Comparison of ENCODE assay signal across 13 cellular contexts in genomic region chr5:74632947-74633356, GRCh38. TPM values are rescaled to one million over a fixed set of nuclear protein-coding genes. Genes with fewer than 3 reads are reported as not detected.
DNase-seq lines count a peak whose midpoint lies in the region; ATAC-seq, FAIRE-seq and TF ChIP-seq lines count a peak whose summit lies in the region.
"Had no signal": no experiment of that assay in that cellular context is flagged by ENCODE, and none has a peak within 500 bp of the region (broad histone marks: within the 10 kb centered on the region; RNA-seq: fewer than 3 reads in every experiment).

No MANE protein-coding gene starts in this region.

- peaks cover 4% of the 10 kb centered on the region for H3K9me3 Mint-ChIP-seq in type B pancreatic cell
- H3K9me3 Mint-ChIP-seq: stimulated activated naive CD8-positive, alpha-beta T cell treated with anti-CD3 and anti-CD28 coated beads, Interleukin-15, amount 100 ng/mL, for 72 hours had no signal

- no peak overlapping the region for H3K4me3 ChIP-seq in body of pancreas
- H3K4me3 ChIP-seq in keratinocyte (ENCODE audit: control insufficient read depth in 2 of 3, extremely low read depth in 1 of 3, insufficient read depth in 2 of 3, low read depth in 1 of 3, low read length in 3 of 3), result peak overlapping the region in 1 of 3 experiments; percentile 15

- peaks cover 68% of the 10 kb centered on the region for H3K79me2 ChIP-seq in keratinocyte (ENCODE audit: control insufficient read depth, insufficient read depth, low read length)

- H3K27me3 ChIP-seq in body of pancreas (no peaks in the 10 kb centered on the region), keratinocyte (ENCODE audit: control insufficient read depth, extremely low read depth, insufficient read depth, low read length) (no peaks in the 10 kb centered on the region)

- dilution Hi-C loops in keratinocyte (cut with MboI; ENCODE audit: extremely low pct_ligation_motif_present, low sequenced_read_pairs), result no loop called here

- H4K20me1 ChIP-seq in keratinocyte (ENCODE audit: control insufficient read depth, extremely low read depth, insufficient read depth, low read length), result peaks cover 50% of the 10 kb centered on the region

- no peaks in the 10 kb centered on the region for H3K9me3 ChIP-seq in body of pancreas
- no peaks in the 10 kb centered on the region for H3K9me3 ChIP-seq in keratinocyte (ENCODE audit: control insufficient read depth, low read depth, low read length)

- H3K4me1 ChIP-seq in body of pancreas (peaks cover 45% of the 10 kb centered on the region), keratinocyte (ENCODE audit: control insufficient read depth, extremely low read depth, insufficient read depth, low read length) (peaks cover 74% of the 10 kb centered on the region)

- H3K36me3 ChIP-seq in body of pancreas (replicated peaks in 1 of 2; ENCODE audit: insufficient read depth in 1 of 2, low read depth in 2 of 2), result no peaks in the 10 kb centered on the region
- peaks cover 44 to 57% of the 10 kb centered on the region in 2 experiments for H3K36me3 ChIP-seq in keratinocyte (ENCODE audit: control insufficient read depth in 2 of 2, extremely low read depth in 1 of 2, insufficient read depth in 2 of 2, low read length in 2 of 2)

- H3K36me3 Mint-ChIP-seq in type B pancreatic cell, result peaks cover 69% of the 10 kb centered on the region

- peak; percentile 46 for FAIRE-seq in keratinocyte (lab: Jason Lieb, UNC)
- FAIRE-seq: G401.6 had no signal

- intact Hi-C loops in body of pancreas (cut with DNase I), result no loop called here

- peak; percentile 23 for DNase-seq in NCI-H82 (lab: John Stamatoyannopoulos, UW)
- no peak for DNase-seq in NCI-H82 treated with DMSO at 0.1 percent for 48 hours (lab: John Stamatoyannopoulos, UW; ENCODE audit: unreplicated experiment)
- no peak for DNase-seq in body of pancreas
- DNase-seq in keratinocyte (ENCODE audit: low read depth, low spot score), result no peak
- no peak for DNase-seq in type B pancreatic cell (ENCODE audit: extremely low spot score, unreplicated experiment)
- no peak for DNase-seq in activated naive CD4-positive, alpha-beta T cell treated with anti-CD3 and anti-CD28 coated beads, Interleukin-2, amount 50 U/mL, for 16 hours
- no peak for DNase-seq in cerebellum (ENCODE audit: low spot score)
- DNase-seq in NCI-H1436 (lab: John Stamatoyannopoulos, UW), result no peak
- DNase-seq: 8988T; glutamatergic neuron; stimulated activated CD4-positive, alpha-beta T cell treated with anti-CD3 and anti-CD28 coated beads, Interleukin-15, amount 100 ng/mL, for 24 hours; stimulated activated naive CD8-positive, alpha-beta T cell treated with anti-CD3 and anti-CD28 coated beads, Interleukin-15, amount 100 ng/mL, for 72 hours had no signal

- H3K9ac ChIP-seq in keratinocyte (ENCODE audit: control insufficient read depth, extremely low read depth, insufficient read depth, low read length), result peak overlapping the region; percentile 36

- H3K27ac ChIP-seq in body of pancreas (peak overlapping the region in 3 of 4 donors; percentile 29 to 63 (median 33)), keratinocyte (ENCODE audit: control insufficient read depth, insufficient read depth, low read length) (peak overlapping the region; percentile 86)

- no peak overlapping the region for H3K4me3 Mint-ChIP-seq in type B pancreatic cell

- no peak for TF ChIP-seq POLR2A in body of pancreas (IDR thresholded peaks at IDR 0.05)

- TF ChIP-seq CTCF in body of pancreas (IDR thresholded peaks at IDR 0.05) (no peak), keratinocyte (optimal IDR thresholded peaks at IDR 0.05 in 1 of 3, IDR thresholded peaks at IDR 0.05 in 1 of 3, conservative IDR thresholded peaks at IDR 0.05 in 1 of 3; ENCODE audit: extremely low read depth in 1 of 3, insufficient read depth in 2 of 3, low read length in 3 of 3) (no peak), type B pancreatic cell (conservative IDR thresholded peaks at IDR 0.05) (no peak)

- H3K4me2 ChIP-seq in keratinocyte (ENCODE audit: control insufficient read depth, extremely low read depth, insufficient read depth, low read depth, low read length), result peak overlapping the region; percentile 62

- H3K27ac Mint-ChIP-seq in type B pancreatic cell, result peak overlapping the region; percentile 91

- H2AFZ ChIP-seq in keratinocyte (ENCODE audit: control insufficient read depth, low read length), result no peak overlapping the region

- ATAC-seq in body of pancreas, result no peak

- H3K9me1 ChIP-seq in keratinocyte (ENCODE audit: control insufficient read depth, extremely low read depth, insufficient read depth, low read length), result peaks cover 12% of the 10 kb centered on the region

- 88 to 94% methylated on average over 4 of the region's 4 CpGs for WGBS in body of pancreas, 2 donors

- H3K27me3 Mint-ChIP-seq in type B pancreatic cell, result no peaks in the 10 kb centered on the region

- H3K4me1 Mint-ChIP-seq in type B pancreatic cell (ENCODE audit: unreplicated experiment), result peaks cover 78% of the 10 kb centered on the region

RNA-seq across cellular contexts. Expression of gene ENC1, which starts 7.6 kb away (rescaled TPM):
- 100 to 1,000 TPM in 1 of 2 donors, 10 to 100 TPM in 1; 34.0 to 116 TPM for total RNA-seq in body of pancreas
- 67.2 to 97.9 TPM (median 68.1 TPM) in 3 replicates for polyA plus RNA-seq in keratinocyte
- 16.4 TPM for polyA plus RNA-seq in keratinocyte (2011; ENCODE audit: low read depth)
- 33.7 and 55.3 TPM in 2 replicates for polyA plus RNA-seq in keratinocyte (2011; cell fraction: cytosol; rRNA removed)
- 212 and 220 TPM in 2 replicates for polyA plus RNA-seq in keratinocyte (2011; cell fraction: nucleus; rRNA removed)
- 14.4 and 79.4 TPM in 2 replicates for polyA plus RNA-seq in keratinocyte (2012; ENCODE audit: low replicate concordance)
- polyA minus RNA-seq in keratinocyte, result 135 to 276 TPM (median 155 TPM) in 3 replicates
- polyA minus RNA-seq in keratinocyte (2011; cell fraction: cytosol; rRNA and poly(A)+ RNA removed), result 130 TPM
- polyA minus RNA-seq in keratinocyte (2011; cell fraction: nucleus; rRNA and poly(A)+ RNA removed), result 202 and 246 TPM in 2 replicates
- 83.2 and 96.8 TPM in 2 replicates for total RNA-seq in type B pancreatic cell (ENCODE audit: low replicate concordance)
- 410 TPM for total RNA-seq in cerebellum

RNA-seq across cellular contexts. Expression of gene HEXB, which starts 52.1 kb away (rescaled TPM):
- total RNA-seq in body of pancreas (100 to 1,000 TPM; 136 to 157 TPM), type B pancreatic cell (ENCODE audit: low replicate concordance) (76.6 and 114 TPM in 2 replicates), cerebellum (18.6 TPM)
- polyA plus RNA-seq in keratinocyte, result 103 to 192 TPM (median 134 TPM) in 3 replicates
- polyA plus RNA-seq in keratinocyte (2011; ENCODE audit: low read depth), result 136 TPM
- polyA plus RNA-seq in keratinocyte (2011; cell fraction: cytosol; rRNA removed), result 96.6 and 128 TPM in 2 replicates
- 131 and 237 TPM in 2 replicates for polyA plus RNA-seq in keratinocyte (2011; cell fraction: nucleus; rRNA removed)
- polyA plus RNA-seq in keratinocyte (2012; ENCODE audit: low replicate concordance), result 126 and 174 TPM in 2 replicates
- polyA minus RNA-seq in keratinocyte, result 45.0 to 130 TPM (median 57.6 TPM) in 3 replicates
- 95.0 TPM for polyA minus RNA-seq in keratinocyte (2011; cell fraction: cytosol; rRNA and poly(A)+ RNA removed)
- 62.1 and 74.8 TPM in 2 replicates for polyA minus RNA-seq in keratinocyte (2011; cell fraction: nucleus; rRNA and poly(A)+ RNA removed)
